Comparison of ENCODE assay signal across 8 cellular contexts in genomic region chr3:197711973-197712707, GRCh38. TPM values are rescaled to one million over a fixed set of nuclear protein-coding genes. Genes with fewer than 3 reads are reported as not detected.
DNase-seq lines count a peak whose midpoint lies in the region.

No MANE protein-coding gene starts in this region.

- H3K36me3 ChIP-seq in GM23248 (ENCODE audit: low read depth) (no peaks in the 10 kb centered on the region), iPS-20b (ENCODE audit: insufficient read depth, low read depth, low read length) (peaks cover 4% of the 10 kb centered on the region; the same call in 1 of the 2 replicates), skeletal muscle satellite cell (ENCODE audit: insufficient read depth, low read length) (peaks cover 2% of the 10 kb centered on the region)

- in situ Hi-C loops in GM23248 (cut with MboI), result no loop called here

- no peaks in the 10 kb centered on the region for H3K9me3 ChIP-seq in GM23248 (ENCODE audit: low read depth)
- H3K9me3 ChIP-seq in iPS-20b (ENCODE audit: insufficient read depth, low read depth, low read length), result no peaks in the 10 kb centered on the region
- H3K9me3 ChIP-seq in skeletal muscle satellite cell (replicated peaks; ENCODE audit: low read length), result no peaks in the 10 kb centered on the region

- peak; percentile 99 for DNase-seq in EH (ENCODE audit: low read depth)
- peak; percentile 99 for DNase-seq in GM23248
- DNase-seq in Kasumi-1 (lab: John Stamatoyannopoulos, UW), result peak; percentile 71
- peak; percentile 68 for DNase-seq in UCSD-AML1 (lab: John Stamatoyannopoulos, UW; ENCODE audit: unreplicated experiment)
- peak; percentile 90 for DNase-seq in brain pericyte (ENCODE audit: low read depth, low spot score)
- DNase-seq in COLO668 (lab: John Stamatoyannopoulos, UW; ENCODE audit: unreplicated experiment), result no peak

- peaks cover 24% of the 10 kb centered on the region for H3K4me1 ChIP-seq in GM23248 (ENCODE audit: insufficient read depth)
- H3K4me1 ChIP-seq in iPS-20b (ENCODE audit: insufficient read depth, low read length), result 0 out of 2 replicates have a peak, but pooled peaks cover 3% of the 10 kb centered on the region
- peaks cover 21% of the 10 kb centered on the region for H3K4me1 ChIP-seq in skeletal muscle satellite cell (ENCODE audit: control insufficient read depth, insufficient read depth, low read length)

- H4K20me1 ChIP-seq in GM23248 (ENCODE audit: insufficient read depth), result no peaks in the 10 kb centered on the region

- H3K9me2 ChIP-seq in GM23248 (ENCODE audit: insufficient read depth), result no peaks in the 10 kb centered on the region

- H3K4me2 ChIP-seq in GM23248 (ENCODE audit: unreplicated experiment) (peak overlapping the region; percentile 94), skeletal muscle satellite cell (ENCODE audit: low read length) (peak overlapping the region; percentile 76)

- H3K9ac ChIP-seq in GM23248 (peak overlapping the region; percentile 92), iPS-20b (ENCODE audit: low read depth, low read length) (peak overlapping the region; percentile 63; the same call in 1 of the 2 replicates), skeletal muscle satellite cell (ENCODE audit: low read depth, low read length) (peak overlapping the region; percentile 83)

- peaks cover 65% of the 10 kb centered on the region for H3K79me2 ChIP-seq in GM23248 (ENCODE audit: insufficient read depth)

- H3F3A ChIP-seq in GM23248 (ENCODE audit: insufficient read depth), result peaks cover 34% of the 10 kb centered on the region

- H3K27ac ChIP-seq in GM23248 (peak overlapping the region; percentile 99), iPS-20b (ENCODE audit: low read length) (no peak overlapping the region)

- peak overlapping the region; percentile 81 for H2AFZ ChIP-seq in GM23248

- H3K4me3 ChIP-seq in GM23248 (peak overlapping the region; percentile 73), iPS-20b (ENCODE audit: low read length) (peak overlapping the region; percentile 34; the same call in 1 of the 2 replicates), skeletal muscle satellite cell (ENCODE audit: low read length) (peak overlapping the region; percentile 56)

- WGBS in GM23248 (ENCODE audit: low coverage in 1 of 2, low lambda C conversion rate in 2 of 2, missing lambda C conversion rate in 2 of 2), 2 experiments, result 0 to 1% methylated on average over 9 of the region's 9 CpGs

- H3K27me3 ChIP-seq in GM23248 (replicated peaks; ENCODE audit: insufficient read depth) (no peaks in the 10 kb centered on the region), iPS-20b (ENCODE audit: insufficient read depth, low read length) (no peaks in the 10 kb centered on the region), skeletal muscle satellite cell (ENCODE audit: control insufficient read depth, insufficient read depth, low read length) (no peaks in the 10 kb centered on the region)

RNA-seq across cellular contexts. Expression of gene RUBCN, which starts 24.6 kb away (rescaled TPM):
- total RNA-seq in GM23248 (2014; rRNA removed; shearing (Covaris generic)), result 16.3 and 18.4 TPM in 2 replicates
- polyA plus RNA-seq in GM23248 (2016; fragmentation: Nextera tagmentation; extraction: Ambion mirVana), result 10.5 and 11.1 TPM in 2 replicates
- 13.2 and 13.8 TPM in 2 replicates for total RNA-seq in skeletal muscle satellite cell (2012; rRNA removed)

RNA-seq across cellular contexts. Expression of gene FYTTD1, which starts 37.5 kb away (rescaled TPM):
- total RNA-seq in GM23248 (2014; rRNA removed; shearing (Covaris generic)), result 42.0 and 71.5 TPM in 2 replicates
- polyA plus RNA-seq in GM23248 (2016; fragmentation: Nextera tagmentation; extraction: Ambion mirVana), result 90.4 and 91.8 TPM in 2 replicates
- total RNA-seq in skeletal muscle satellite cell (2012; rRNA removed), result 23.8 and 34.5 TPM in 2 replicates
